Comparison of ENCODE assay signal across 28 cellular contexts in genomic region chr17:7346761-7347614, GRCh38. TPM values are rescaled to one million over a fixed set of nuclear protein-coding genes. Genes with fewer than 3 reads are reported as not detected.
A peak's percentile ranks its signal among the peaks of the same experiment; 100 is the strongest.
DNase-seq lines count a peak whose midpoint lies in the region; ATAC-seq, FAIRE-seq and TF ChIP-seq lines count a peak whose summit lies in the region.
"Had no signal": no experiment of that assay in that cellular context is flagged by ENCODE, and none has a peak within 500 bp of the region (broad histone marks: within the 10 kb centered on the region; RNA-seq: fewer than 3 reads in every experiment).

No MANE protein-coding gene starts in this region.

- POLR2A ChIA-PET in A549 (lab: Yijun Ruan, JAX): interaction anchor here (3.3 kb wide), 1 partner anchor 17 kb away, joined by 12 read pairs; no protein-coding TSS in a partner anchor

- H3K9me3 ChIP-seq in A549: no peaks in the 10 kb centered on the region
- H3K9me3 ChIP-seq in H9 (ENCODE audit: control insufficient read depth, low read depth, low read length): no peaks in the 10 kb centered on the region
- no peaks in the 10 kb centered on the region for H3K9me3 ChIP-seq in mesenchymal stem cell (ENCODE audit: control insufficient read depth, low read length)
- H3K9me3 ChIP-seq: body of pancreas, MG63 had no signal

- no peaks in the 10 kb centered on the region for H3K36me3 ChIP-seq in mesenchymal stem cell (ENCODE audit: control insufficient read depth in 1 of 2, insufficient read depth in 2 of 2, low read depth in 1 of 2, low read length in 2 of 2)
- H3K36me3 ChIP-seq: MG63 had no signal

- 80% methylated on average over 16 of the region's 18 CpGs for WGBS in A549 (ENCODE audit: missing lambda C conversion rate)
- WGBS in H9 (ENCODE audit: extremely low coverage, insufficient read length, low lambda C conversion rate): no CpG with 5 or more reads among the region's 18 CpGs
- WGBS in mesenchymal stem cell: 89% methylated on average over 18 of the region's 18 CpGs

- H3K4me2 ChIP-seq in A549: no peak overlapping the region
- no peak overlapping the region for H3K4me2 ChIP-seq in H9 (ENCODE audit: insufficient read depth, insufficient read length, low read length)
- H3K4me2 ChIP-seq in mesenchymal stem cell (ENCODE audit: low read length, poor library complexity, severe bottlenecking): no peak overlapping the region

- H3K27ac ChIP-seq in A549: no peak overlapping the region
- H3K27ac ChIP-seq in H9 (ENCODE audit: insufficient read length, low read depth, low read length): no peak overlapping the region
- H3K27ac ChIP-seq in mesenchymal stem cell (ENCODE audit: low read length, poor library complexity, severe bottlenecking): no peak overlapping the region
- H3K27ac ChIP-seq: body of pancreas, C4-2B, SK-N-MC had no signal

- no peaks in the 10 kb centered on the region for H3K9me3 Mint-ChIP-seq in H9
- H3K9me3 Mint-ChIP-seq: activated naive CD8-positive, alpha-beta T cell treated with anti-CD3 and anti-CD28 coated beads, Interleukin-2, amount 10 ng/mL, durations not matched to agents 7 days and 5 days; IgD-negative memory B cell; naive thymus-derived CD8-positive, alpha-beta T cell had no signal

- no peak for ATAC-seq in A549
- ATAC-seq in activated CD4-positive, CD25-positive, alpha-beta regulatory T cell treated with anti-CD3 and anti-CD28 coated beads, Interleukin-2, amount 50 U/mL, for 24 hours: no peak
- ATAC-seq: body of pancreas; left cardiac atrium; naive thymus-derived CD8-positive, alpha-beta T cell had no signal

- no peak overlapping the region for H3T11ph ChIP-seq in H9 (ENCODE audit: low read length)

- no peak overlapping the region for H4K8ac ChIP-seq in H9 (replicated peaks; ENCODE audit: insufficient read length, low read depth, low read length)
- H4K8ac ChIP-seq in mesenchymal stem cell (ENCODE audit: low read length): no peak overlapping the region

- H3K4ac ChIP-seq in H9 (ENCODE audit: low read depth, low read length) (no peak overlapping the region), mesenchymal stem cell (ENCODE audit: low read depth in 1 of 2, low read length in 2 of 2) (no peak overlapping the region)

- no peak for TF ChIP-seq POLR2A in A549 (IDR thresholded peaks at IDR 0.05; ENCODE audit: low read length)

- TF ChIP-seq CTCF in A549 (IDR thresholded peaks at IDR 0.05) (no peak), H9 (conservative IDR thresholded peaks at IDR 0.05) (0 out of 3 replicates have a peak, but pooled peaks have one; percentile 13)

- no peak overlapping the region for H4K5ac ChIP-seq in H9 (ENCODE audit: insufficient read length, low read depth, low read length)

- H2BK20ac ChIP-seq in H9 (ENCODE audit: low read depth, low read length, poor library complexity, severe bottlenecking): no peak overlapping the region

- H3K14ac ChIP-seq in H9 (ENCODE audit: insufficient read depth, low read length) (no peak overlapping the region), mesenchymal stem cell (ENCODE audit: low read length in 2 of 2) (no peak overlapping the region)

- peak overlapping the region in 1 of 2 experiments; percentile 40; a peak in 1 of 5 replicates for H3K4me3 Mint-ChIP-seq in H9
- H3K4me3 Mint-ChIP-seq: activated naive CD8-positive, alpha-beta T cell treated with anti-CD3 and anti-CD28 coated beads, Interleukin-2, amount 10 ng/mL, durations not matched to agents 7 days and 5 days; naive thymus-derived CD8-positive, alpha-beta T cell had no signal

- H2AK5ac ChIP-seq in H9 (ENCODE audit: insufficient read length, low read length) (no peak overlapping the region), mesenchymal stem cell (ENCODE audit: low read length, severe bottlenecking) (no peak overlapping the region)

- TF ChIP-seq EP300 in A549 (IDR thresholded peaks at IDR 0.05): no peak

- H2BK120ac ChIP-seq in H9 (ENCODE audit: low read depth, low read length, poor library complexity, severe bottlenecking) (no peak overlapping the region), mesenchymal stem cell (ENCODE audit: low read depth, low read length) (no peak overlapping the region)

- H3K4me3 ChIP-seq in A549 (no peak overlapping the region), mesenchymal stem cell (ENCODE audit: insufficient read depth in 1 of 2, low read depth in 1 of 2, low read length in 2 of 2) (no peak overlapping the region)
- H3K4me3 ChIP-seq: body of pancreas, MG63, SK-N-MC had no signal

- CTCF ChIA-PET in A549 (lab: Yijun Ruan, JAX): interaction anchor here (0.8 to 18.5 kb wide), 18 partner anchors 8 to 301 kb away, joined by 3 to 433 read pairs (median 4); partner anchors contain the start of genes ACAP1, NEURL4, SLC16A11 and SLC2A4

- no peak overlapping the region for H3K56ac ChIP-seq in H9 (ENCODE audit: insufficient read length, low read depth, low read length)

- H3K79me1 ChIP-seq in H9 (ENCODE audit: insufficient read depth, low read depth, low read length, poor library complexity, severe bottlenecking) (no peaks in the 10 kb centered on the region), mesenchymal stem cell (replicated peaks; ENCODE audit: low read length, poor library complexity, severe bottlenecking) (peaks cover 5% of the 10 kb centered on the region)

- H2AFZ ChIP-seq in H9 (ENCODE audit: low read length) (no peak overlapping the region), mesenchymal stem cell (ENCODE audit: low read depth, low read length) (no peak overlapping the region)

- peaks cover 0 to 2% (median 0%) of the 10 kb centered on the region in 3 experiments; a peak in 2 of 7 replicates for H3K36me3 Mint-ChIP-seq in H9 (ENCODE audit: insufficient read depth in 1 of 3, low read depth in 3 of 3)
- H3K36me3 Mint-ChIP-seq: IgD-negative memory B cell had no signal

- H2BK12ac ChIP-seq in H9 (ENCODE audit: insufficient read length, low read depth, low read length) (no peak overlapping the region), mesenchymal stem cell (ENCODE audit: low read length in 2 of 2) (no peak overlapping the region)

- H4K20me1 ChIP-seq in H9 (ENCODE audit: control insufficient read depth, insufficient read depth, insufficient read length): no peaks in the 10 kb centered on the region

- H3K23ac ChIP-seq in H9 (ENCODE audit: insufficient read length, low read depth, low read length): no peak overlapping the region
- no peak overlapping the region for H3K23ac ChIP-seq in mesenchymal stem cell (ENCODE audit: low read length in 2 of 2)

- no peak for DNase-seq in A549 (ENCODE audit: low read depth in 1 of 2, low spot score in 1 of 2)
- no peak for DNase-seq in H9
- no peak for DNase-seq in mesenchymal stem cell
- no peak for DNase-seq in NOMO-1 treated with dmso at 0.1 percent for 144 hours (lab: John Stamatoyannopoulos, UW; ENCODE audit: unreplicated experiment)
- no peak for DNase-seq in DMS153 treated with DMSO at 0.1 percent for 48 hours (lab: John Stamatoyannopoulos, UW; ENCODE audit: unreplicated experiment)
- DNase-seq: ACHN; activated CD4-positive, alpha-beta T cell treated with anti-CD3 and anti-CD28 coated beads for 1 hour; activated naive CD8-positive, alpha-beta T cell treated with anti-CD3 and anti-CD28 coated beads, Interleukin-2, amount 10 ng/mL, durations not matched to agents 7 days and 5 days; cortex of kidney; DMS 273 treated with DMSO at 0.1 percent for 48 hours; left cardiac atrium; mesendoderm; MG63; NCI-H1436 treated with DMSO at 0.1 percent for 48 hours; NCI-H2171; NCI-H524 treated with DMSO at 0.1 percent for 48 hours; RPMI8226; stimulated activated CD4-positive, alpha-beta T cell treated with anti-CD3 and anti-CD28 coated beads, Interleukin-1b, Interleukin-23, amount 100 ng/mL, for 48 hours; stimulated activated naive CD4-positive, alpha-beta T cell treated with Interleukin-2 at 50 U/mL for 16 hours; T1000 had no signal

- no peak for FAIRE-seq in A549 (lab: Jason Lieb, UNC)
- FAIRE-seq: G401.6 had no signal

- H3K18ac ChIP-seq in H9 (ENCODE audit: insufficient read length, low read depth, low read length) (no peak overlapping the region), mesenchymal stem cell (ENCODE audit: low read depth in 1 of 2, low read length in 2 of 2) (no peak overlapping the region)

- no peaks in the 10 kb centered on the region; the same call in none of the 2 replicates for H3K27me3 Mint-ChIP-seq in H9 (ENCODE audit: low read depth)
- H3K27me3 Mint-ChIP-seq: activated naive CD8-positive, alpha-beta T cell treated with anti-CD3 and anti-CD28 coated beads, Interleukin-2, amount 10 ng/mL, durations not matched to agents 7 days and 5 days; IgD-negative memory B cell; naive thymus-derived CD8-positive, alpha-beta T cell had no signal

- H3K4me1 Mint-ChIP-seq in H9: peaks cover 12 to 15% of the 10 kb centered on the region in 2 experiments

- no peak overlapping the region for H2BK5ac ChIP-seq in H9 (ENCODE audit: insufficient read length, low read length)
- H2BK5ac ChIP-seq in mesenchymal stem cell (ENCODE audit: low read depth, low read length, poor library complexity, severe bottlenecking): no peak overlapping the region

- TF ChIP-seq RAD21 in A549 (conservative IDR thresholded peaks at IDR 0.05 in 1 of 2, IDR thresholded peaks at IDR 0.05 in 1 of 2): no peak

- H3K9ac ChIP-seq in H9 (ENCODE audit: extremely low read depth, insufficient read length, low read length) (no peak overlapping the region), mesenchymal stem cell (ENCODE audit: low read length) (no peak overlapping the region)

- H2BK15ac ChIP-seq in H9 (ENCODE audit: low read depth, low read length) (no peak overlapping the region), mesenchymal stem cell (ENCODE audit: low read depth, poor library complexity, severe bottlenecking) (no peak overlapping the region)

- peaks cover 19% of the 10 kb centered on the region for H3K4me1 ChIP-seq in A549
- 0 out of 2 replicates have a peak, but pooled peaks cover 2% of the 10 kb centered on the region for H3K4me1 ChIP-seq in H9 (ENCODE audit: insufficient read depth, low read length)
- peaks cover 11% of the 10 kb centered on the region for H3K4me1 ChIP-seq in mesenchymal stem cell (ENCODE audit: control insufficient read depth, insufficient read depth, low read depth, low read length)

- H3K23me2 ChIP-seq in H9 (ENCODE audit: insufficient read length, low read depth, low read length, poor library complexity, severe bottlenecking): peaks cover 12% of the 10 kb centered on the region

- H3K27me3 ChIP-seq in H9 (ENCODE audit: insufficient read depth, low read length) (no peaks in the 10 kb centered on the region), mesenchymal stem cell (ENCODE audit: control insufficient read depth in 1 of 2, insufficient read depth in 1 of 2, low read length in 2 of 2) (peaks cover 21 to 32% of the 10 kb centered on the region in 2 experiments)
- H3K27me3 ChIP-seq: MG63 had no signal

- H4K91ac ChIP-seq in H9 (ENCODE audit: insufficient read length, low read depth, low read length) (no peak overlapping the region), mesenchymal stem cell (ENCODE audit: low read length) (peak overlapping the region; percentile 1)

- H3K79me2 ChIP-seq in H9 (ENCODE audit: insufficient read depth, low read length): no peaks in the 10 kb centered on the region

- H3K27ac Mint-ChIP-seq in H9: no peak overlapping the region
- H3K27ac Mint-ChIP-seq: activated naive CD8-positive, alpha-beta T cell treated with anti-CD3 and anti-CD28 coated beads, Interleukin-2, amount 10 ng/mL, durations not matched to agents 7 days and 5 days had no signal

RNA-seq across cellular contexts. Expression of gene KCTD11, which starts 5.0 kb away (rescaled TPM):
- polyA plus RNA-seq in A549 (2011; rRNA removed) (6.1 and 7.0 TPM in 2 replicates), A549 (2017; fragmentation: RNase III; extraction: RNeasy Plus Mini Kit Qiagen cat#74134 plus additional on column Dnase treatment) (9.6 to 10.7 TPM (median 10.3 TPM) in 3 replicates)
- 4.9 and 7.7 TPM in 2 replicates for polyA plus RNA-seq in A549 (2012; cell fraction: cytosol; rRNA removed)
- polyA plus RNA-seq in A549 (2012; cell fraction: nucleus; rRNA removed): 11.1 and 14.7 TPM in 2 replicates
- 6.9 and 8.8 TPM in 2 replicates for polyA minus RNA-seq in A549 (2011; rRNA and poly(A)+ RNA removed)
- 5.3 and 5.6 TPM in 2 replicates for total RNA-seq in H9 (2021)
- 7.1 TPM for polyA plus RNA-seq in mesenchymal stem cell (2013, experiment 1 of 2)
- polyA plus RNA-seq in mesenchymal stem cell (2013, experiment 2 of 2): 6.8 TPM

RNA-seq across cellular contexts. Expression of gene TMEM95, which starts 8.0 kb away (rescaled TPM):
- polyA plus RNA-seq in A549 (2011; rRNA removed) (not detected in 2 replicates), A549 (2017; fragmentation: RNase III; extraction: RNeasy Plus Mini Kit Qiagen cat#74134 plus additional on column Dnase treatment) (not detected in 3 replicates)
- not detected in 2 replicates for polyA plus RNA-seq in A549 (2012; cell fraction: cytosol; rRNA removed)
- polyA plus RNA-seq in A549 (2012; cell fraction: nucleus; rRNA removed): not detected in 2 replicates
- not detected in 2 replicates for polyA minus RNA-seq in A549 (2011; rRNA and poly(A)+ RNA removed)
- not detected in 2 replicates for total RNA-seq in H9 (2021)
- not detected for polyA plus RNA-seq in mesenchymal stem cell (2013, experiment 1 of 2)
- not detected for polyA plus RNA-seq in mesenchymal stem cell (2013, experiment 2 of 2)
- total RNA-seq: activated naive CD8-positive, alpha-beta T cell treated with anti-CD3 and anti-CD28 coated beads, Interleukin-2, amount 10 ng/mL, durations not matched to agents 7 days and 5 days; body of pancreas; left cardiac atrium; naive thymus-derived CD8-positive, alpha-beta T cell; posterior vena cava had no signal
- polyA plus RNA-seq: IgD-negative memory B cell; naive thymus-derived CD8-positive, alpha-beta T cell had no signal

RNA-seq across cellular contexts. Expression of gene ACAP1, which starts 10.7 kb away (rescaled TPM):
- polyA plus RNA-seq in A549 (2011; rRNA removed) (0.03 and 0.41 TPM in 2 replicates), A549 (2017; fragmentation: RNase III; extraction: RNeasy Plus Mini Kit Qiagen cat#74134 plus additional on column Dnase treatment) (1.3 to 2.1 TPM (median 1.4 TPM) in 3 replicates)
- polyA plus RNA-seq in A549 (2012; cell fraction: cytosol; rRNA removed): 1.5 TPM in 2 replicates
- 0.55 and 1.5 TPM in 2 replicates for polyA plus RNA-seq in A549 (2012; cell fraction: nucleus; rRNA removed)
- polyA minus RNA-seq in A549 (2011; rRNA and poly(A)+ RNA removed): not detected in 2 replicates
- total RNA-seq in H9 (2021): 15.5 and 18.2 TPM in 2 replicates
- 5.8 TPM for polyA plus RNA-seq in mesenchymal stem cell (2013, experiment 1 of 2)
- 8.4 TPM for polyA plus RNA-seq in mesenchymal stem cell (2013, experiment 2 of 2)

RNA-seq across cellular contexts. Expression of gene NEURL4, which starts 17.9 kb away (rescaled TPM):
- polyA plus RNA-seq in A549 (2011; rRNA removed) (12.2 and 18.3 TPM in 2 replicates), A549 (2017; fragmentation: RNase III; extraction: RNeasy Plus Mini Kit Qiagen cat#74134 plus additional on column Dnase treatment) (44.2 to 50.4 TPM (median 47.5 TPM) in 3 replicates)
- 30.8 and 32.2 TPM in 2 replicates for polyA plus RNA-seq in A549 (2012; cell fraction: cytosol; rRNA removed)
- polyA plus RNA-seq in A549 (2012; cell fraction: nucleus; rRNA removed): 199 and 235 TPM in 2 replicates
- polyA minus RNA-seq in A549 (2011; rRNA and poly(A)+ RNA removed): 34.8 and 46.0 TPM in 2 replicates
- total RNA-seq in H9 (2021): 54.8 and 55.4 TPM in 2 replicates
- 9.9 TPM for polyA plus RNA-seq in mesenchymal stem cell (2013, experiment 1 of 2)
- polyA plus RNA-seq in mesenchymal stem cell (2013, experiment 2 of 2): 8.3 TPM

RNA-seq across cellular contexts. Expression of gene GPS2, which starts 31.8 kb away (rescaled TPM):
- 48.5 and 61.7 TPM in 2 replicates for polyA plus RNA-seq in A549 (2011; rRNA removed)
- 148 and 175 TPM in 2 replicates for polyA plus RNA-seq in A549 (2012; cell fraction: cytosol; rRNA removed)
- 219 and 250 TPM in 2 replicates for polyA plus RNA-seq in A549 (2012; cell fraction: nucleus; rRNA removed)
- polyA plus RNA-seq in A549 (2017; fragmentation: RNase III; extraction: RNeasy Plus Mini Kit Qiagen cat#74134 plus additional on column Dnase treatment): 147 to 171 TPM (median 158 TPM) in 3 replicates
- 83.2 and 83.3 TPM in 2 replicates for polyA minus RNA-seq in A549 (2011; rRNA and poly(A)+ RNA removed)
- total RNA-seq in H9 (2021): 62.6 and 62.7 TPM in 2 replicates
- 48.9 TPM for polyA plus RNA-seq in mesenchymal stem cell (2013, experiment 1 of 2)
- polyA plus RNA-seq in mesenchymal stem cell (2013, experiment 2 of 2): 47.3 TPM
